Comparison of ENCODE assay signal across 7 cellular contexts in genomic region chr17:60305141-60305540, GRCh38.
DNase-seq lines count a peak whose midpoint lies in the region; ATAC-seq and TF ChIP-seq lines count a peak whose summit lies in the region.

No MANE protein-coding gene starts in this region.

- peak; percentile 65 for ATAC-seq in GM18858 (IDR thresholded peaks at IDR 0.05; ENCODE audit: unreplicated experiment)
- peak; percentile 82 for ATAC-seq in HG02981 (IDR thresholded peaks at IDR 0.05; ENCODE audit: unreplicated experiment)
- ATAC-seq in HG02623 (IDR thresholded peaks at IDR 0.05; ENCODE audit: unreplicated experiment): no peak

- H3K27me3 ChIP-seq in osteoblast (ENCODE audit: insufficient read depth, low read length): no peaks in the 10 kb centered on the region

- peak; percentile 23 for DNase-seq in UCSD-AML1 (lab: John Stamatoyannopoulos, UW; ENCODE audit: unreplicated experiment)
- DNase-seq in lung microvascular endothelial cell (ENCODE audit: low read depth in 2 of 2): peak; percentile 6 to 32
- DNase-seq in COLO668 (lab: John Stamatoyannopoulos, UW; ENCODE audit: unreplicated experiment): no peak
- no peak for DNase-seq in osteoblast (ENCODE audit: insufficient read length, low spot score, missing footprints)

- no peaks in the 10 kb centered on the region for H3K36me3 ChIP-seq in osteoblast (ENCODE audit: insufficient read depth, low read length)

- no peak overlapping the region for H2AFZ ChIP-seq in osteoblast (ENCODE audit: low read length)

- H3K4me2 ChIP-seq in osteoblast (ENCODE audit: insufficient read depth, low read length): no peak overlapping the region

- H3K79me2 ChIP-seq in osteoblast (ENCODE audit: insufficient read depth, low read length): peaks cover 89% of the 10 kb centered on the region

- peaks cover 12% of the 10 kb centered on the region for H4K20me1 ChIP-seq in osteoblast (ENCODE audit: insufficient read depth, low read length)

- no peak overlapping the region for H3K4me3 ChIP-seq in osteoblast (ENCODE audit: insufficient read depth, low read length)

- TF ChIP-seq CTCF in osteoblast (IDR thresholded peaks at IDR 0.05; ENCODE audit: extremely low read depth, low read depth, low read length): no peak

- no peak overlapping the region for H3K27ac ChIP-seq in osteoblast (ENCODE audit: low read depth, low read length)

- H3K4me1 ChIP-seq in osteoblast (ENCODE audit: insufficient read depth, low read length): no peaks in the 10 kb centered on the region

- H3K9me3 ChIP-seq in osteoblast (ENCODE audit: low read depth, low read length): no peaks in the 10 kb centered on the region

Comparison
In these comparisons a context has a peak if more than half of its experiments do, and no peak if none do; other contexts are left out.
1. DNase-seq: peak in UCSD-AML1 (single experiment) and lung microvascular endothelial cell (2 of 2); none in COLO668 (single experiment) and osteoblast (single experiment).